ENCODE assay signal across 2 cellular contexts in the genomic region with DNA sequence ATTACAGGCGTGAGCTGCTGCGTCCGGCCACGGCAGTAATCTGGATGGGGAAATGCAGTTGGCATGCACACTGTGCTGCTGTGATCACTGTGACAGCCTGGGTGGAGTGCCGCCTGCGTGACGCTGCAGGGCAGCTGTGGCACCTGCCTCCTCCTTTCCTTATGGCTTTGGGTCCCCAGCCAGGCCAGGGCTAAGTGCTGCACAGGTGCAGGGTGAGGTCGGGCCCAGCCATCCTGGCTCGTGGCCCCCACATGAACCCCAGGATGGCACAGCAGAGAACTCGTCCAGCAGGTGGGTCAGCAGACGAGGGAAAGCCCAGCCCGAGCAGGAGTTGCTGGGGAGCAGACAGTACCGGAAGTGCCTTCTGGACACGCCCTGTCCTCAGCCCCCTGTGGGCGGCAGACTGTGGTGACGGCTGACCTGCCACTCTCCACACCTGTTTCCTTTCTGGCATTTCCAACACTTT.
TF ChIP-seq lines count a peak whose summit lies in the region.

No MANE protein-coding gene starts in this region.

TF ChIP-seq in Ishikawa, 13 proteins besides CTCF, POLR2A, EP300 and RAD21 (continued from another document):
- TF ChIP-seq, protein P1, sequence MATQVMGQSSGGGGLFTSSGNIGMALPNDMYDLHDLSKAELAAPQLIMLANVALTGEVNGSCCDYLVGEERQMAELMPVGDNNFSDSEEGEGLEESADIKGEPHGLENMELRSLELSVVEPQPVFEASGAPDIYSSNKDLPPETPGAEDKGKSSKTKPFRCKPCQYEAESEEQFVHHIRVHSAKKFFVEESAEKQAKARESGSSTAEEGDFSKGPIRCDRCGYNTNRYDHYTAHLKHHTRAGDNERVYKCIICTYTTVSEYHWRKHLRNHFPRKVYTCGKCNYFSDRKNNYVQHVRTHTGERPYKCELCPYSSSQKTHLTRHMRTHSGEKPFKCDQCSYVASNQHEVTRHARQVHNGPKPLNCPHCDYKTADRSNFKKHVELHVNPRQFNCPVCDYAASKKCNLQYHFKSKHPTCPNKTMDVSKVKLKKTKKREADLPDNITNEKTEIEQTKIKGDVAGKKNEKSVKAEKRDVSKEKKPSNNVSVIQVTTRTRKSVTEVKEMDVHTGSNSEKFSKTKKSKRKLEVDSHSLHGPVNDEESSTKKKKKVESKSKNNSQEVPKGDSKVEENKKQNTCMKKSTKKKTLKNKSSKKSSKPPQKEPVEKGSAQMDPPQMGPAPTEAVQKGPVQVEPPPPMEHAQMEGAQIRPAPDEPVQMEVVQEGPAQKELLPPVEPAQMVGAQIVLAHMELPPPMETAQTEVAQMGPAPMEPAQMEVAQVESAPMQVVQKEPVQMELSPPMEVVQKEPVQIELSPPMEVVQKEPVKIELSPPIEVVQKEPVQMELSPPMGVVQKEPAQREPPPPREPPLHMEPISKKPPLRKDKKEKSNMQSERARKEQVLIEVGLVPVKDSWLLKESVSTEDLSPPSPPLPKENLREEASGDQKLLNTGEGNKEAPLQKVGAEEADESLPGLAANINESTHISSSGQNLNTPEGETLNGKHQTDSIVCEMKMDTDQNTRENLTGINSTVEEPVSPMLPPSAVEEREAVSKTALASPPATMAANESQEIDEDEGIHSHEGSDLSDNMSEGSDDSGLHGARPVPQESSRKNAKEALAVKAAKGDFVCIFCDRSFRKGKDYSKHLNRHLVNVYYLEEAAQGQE (IDR thresholded peaks at IDR 0.05; ENCODE audit: low read depth) = no peak
- TF ChIP-seq ZBTB7A (IDR thresholded peaks at IDR 0.05; ENCODE audit: low read depth) (no peak), FOXM1 (IDR thresholded peaks at IDR 0.05; ENCODE audit: borderline replicate concordance, low read depth) (no peak), CEBPB (IDR thresholded peaks at IDR 0.05) (no peak), TCF12 (IDR thresholded peaks at IDR 0.05; ENCODE audit: low read depth) (no peak)
- TF ChIP-seq, protein P2, sequence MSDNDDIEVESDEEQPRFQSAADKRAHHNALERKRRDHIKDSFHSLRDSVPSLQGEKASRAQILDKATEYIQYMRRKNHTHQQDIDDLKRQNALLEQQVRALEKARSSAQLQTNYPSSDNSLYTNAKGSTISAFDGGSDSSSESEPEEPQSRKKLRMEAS (IDR thresholded peaks at IDR 0.05) = no peak
- TF ChIP-seq, protein P3, sequence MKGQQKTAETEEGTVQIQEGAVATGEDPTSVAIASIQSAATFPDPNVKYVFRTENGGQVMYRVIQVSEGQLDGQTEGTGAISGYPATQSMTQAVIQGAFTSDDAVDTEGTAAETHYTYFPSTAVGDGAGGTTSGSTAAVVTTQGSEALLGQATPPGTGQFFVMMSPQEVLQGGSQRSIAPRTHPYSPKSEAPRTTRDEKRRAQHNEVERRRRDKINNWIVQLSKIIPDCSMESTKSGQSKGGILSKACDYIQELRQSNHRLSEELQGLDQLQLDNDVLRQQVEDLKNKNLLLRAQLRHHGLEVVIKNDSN (IDR thresholded peaks at IDR 0.05) = no peak

TF ChIP-seq in H1, 55 proteins besides CTCF, POLR2A, EP300 and RAD21 (continued from another document):
- TF ChIP-seq RFX5 (IDR thresholded peaks at IDR 0.05; ENCODE audit: borderline replicate concordance, low read depth, low read length) (no peak), SP2 (IDR thresholded peaks at IDR 0.05; ENCODE audit: low read length) (no peak), SAP30 (IDR thresholded peaks at IDR 0.05; ENCODE audit: insufficient read depth, insufficient replicate concordance, low read length) (no peak), CTBP2 (IDR thresholded peaks at IDR 0.05; ENCODE audit: borderline replicate concordance, insufficient read depth, insufficient read length, low read length) (no peak), EZH2 (IDR thresholded peaks at IDR 0.05; ENCODE audit: low read depth, low read length, severe bottlenecking) (no peak), KDM5A (IDR thresholded peaks at IDR 0.05; ENCODE audit: low read length) (no peak), ZNF274 (IDR thresholded peaks at IDR 0.05; ENCODE audit: borderline replicate concordance, extremely low read depth, low read length) (no peak), YY1 (IDR thresholded peaks at IDR 0.05; ENCODE audit: low read depth, low read length) (no peak), CBX5 (IDR thresholded peaks at IDR 0.05; ENCODE audit: low read depth, low read length) (no peak), BACH1 (IDR thresholded peaks at IDR 0.05; ENCODE audit: low read length) (no peak), CHD2 (IDR thresholded peaks at IDR 0.05; ENCODE audit: low read length) (no peak), HDAC6 (IDR thresholded peaks at IDR 0.05; ENCODE audit: low read depth, low read length) (no peak), BCL11A (IDR thresholded peaks at IDR 0.05; ENCODE audit: low read depth in 2 of 2, low read length in 2 of 2) (no peak)
- TF ChIP-seq, protein P4, sequence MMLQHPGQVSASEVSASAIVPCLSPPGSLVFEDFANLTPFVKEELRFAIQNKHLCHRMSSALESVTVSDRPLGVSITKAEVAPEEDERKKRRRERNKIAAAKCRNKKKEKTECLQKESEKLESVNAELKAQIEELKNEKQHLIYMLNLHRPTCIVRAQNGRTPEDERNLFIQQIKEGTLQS (IDR thresholded peaks at IDR 0.05; ENCODE audit: insufficient read depth, low read depth, low read length) = no peak
TF ChIP-seq in H1: peak in this region for 0.
